Comparison of ENCODE assay signal across 9 cellular contexts in genomic region chr1:234486858-234487830, GRCh38. TPM values are rescaled to one million over a fixed set of nuclear protein-coding genes. Genes with fewer than 3 reads are reported as not detected.
DNase-seq lines count a peak whose midpoint lies in the region; ATAC-seq and TF ChIP-seq lines count a peak whose summit lies in the region.
"Had no signal": no experiment of that assay in that cellular context is flagged by ENCODE, and none has a peak within 500 bp of the region (broad histone marks: within the 10 kb centered on the region; RNA-seq: fewer than 3 reads in every experiment).

No MANE protein-coding gene starts in this region.

- peaks cover 47% of the 10 kb centered on the region for H3K4me1 Mint-ChIP-seq in T-helper 2 cell treated with Interferon-gamma antibody and Interleukin-4, amounts not matched to agents 5 μg/mL and 100 μg/mL, for 36 hours (ENCODE audit: low read depth)

- no peaks in the 10 kb centered on the region for H3K9me3 ChIP-seq in KOPT-K1 (ENCODE audit: insufficient read depth, low read length, poor library complexity, severe bottlenecking)
- no peaks in the 10 kb centered on the region for H3K9me3 ChIP-seq in esophagus squamous epithelium

- intact Hi-C loops in esophagus squamous epithelium (cut with DNase I) = no loop called here

- peaks cover 15 to 34% (median 18%) of the 10 kb centered on the region in 3 donors for H3K4me1 ChIP-seq in esophagus squamous epithelium

- peak overlapping the region; percentile 20 for H3K27ac ChIP-seq in KOPT-K1 (ENCODE audit: low read depth, low read length, poor library complexity, severe bottlenecking)
- peak overlapping the region; percentile 7 to 63 (median 34) for H3K27ac ChIP-seq in esophagus squamous epithelium

- TF ChIP-seq POLR2A in esophagus squamous epithelium (IDR thresholded peaks at IDR 0.05) = peak in 1 of 4 donors; percentile 9

- peak; percentile 46 to 75 (median 55) for TF ChIP-seq CTCF in esophagus squamous epithelium (IDR thresholded peaks at IDR 0.05)

- peak overlapping the region; percentile 91 for H3K27ac Mint-ChIP-seq in T-helper 2 cell treated with Interferon-gamma antibody and Interleukin-4, amounts not matched to agents 5 μg/mL and 100 μg/mL, for 36 hours

- no peaks in the 10 kb centered on the region for H3K36me3 ChIP-seq in KOPT-K1 (ENCODE audit: insufficient read depth, low read length)
- no peaks in the 10 kb centered on the region for H3K36me3 ChIP-seq in esophagus squamous epithelium

- DNase-seq in DMS79 (lab: John Stamatoyannopoulos, UW) = peak; percentile 5
- no peak for DNase-seq in DMS79 treated with DMSO at 0.1 percent for 48 hours (lab: John Stamatoyannopoulos, UW)
- no peak for DNase-seq in T-helper 2 cell treated with Interferon-gamma antibody and Interleukin-4, amounts not matched to agents 5 μg/mL and 100 μg/mL, for 36 hours (ENCODE audit: low spot score)
- no peak for DNase-seq in esophagus squamous epithelium (lab: John Stamatoyannopoulos, UW)
- peak in 37 of 56 donors; percentile 4 to 70 (median 28) for DNase-seq in nucleus accumbens (lab: John Stamatoyannopoulos, UW)
- DNase-seq in NCI-H1417 treated with DMSO at 0.1 percent for 48 hours (lab: John Stamatoyannopoulos, UW) = no peak

- no peaks in the 10 kb centered on the region for H3K9me3 Mint-ChIP-seq in T-helper 2 cell treated with Interferon-gamma antibody and Interleukin-4, amounts not matched to agents 5 μg/mL and 100 μg/mL, for 36 hours
- H3K9me3 Mint-ChIP-seq: CD4-positive, alpha-beta memory T cell had no signal

- H3K36me3 Mint-ChIP-seq in T-helper 2 cell treated with Interferon-gamma antibody and Interleukin-4, amounts not matched to agents 5 μg/mL and 100 μg/mL, for 36 hours (ENCODE audit: low read depth) = no peaks in the 10 kb centered on the region
- H3K36me3 Mint-ChIP-seq: CD4-positive, alpha-beta memory T cell had no signal

- peak overlapping the region; percentile 75 for H3K4me3 Mint-ChIP-seq in T-helper 2 cell treated with Interferon-gamma antibody and Interleukin-4, amounts not matched to agents 5 μg/mL and 100 μg/mL, for 36 hours

- H3K27me3 Mint-ChIP-seq in T-helper 2 cell treated with Interferon-gamma antibody and Interleukin-4, amounts not matched to agents 5 μg/mL and 100 μg/mL, for 36 hours (ENCODE audit: low read depth) = peaks cover 7% of the 10 kb centered on the region

- H3K27me3 ChIP-seq in esophagus squamous epithelium = peaks cover 0 to 9% (median 0%) of the 10 kb centered on the region in 4 donors

- ATAC-seq in GM19397 (IDR thresholded peaks at IDR 0.05; ENCODE audit: unreplicated experiment) = no peak

- WGBS in esophagus squamous epithelium, 2 donors = 29 to 34% methylated on average over 12 of the region's 12 CpGs

- H3K4me3 ChIP-seq in esophagus squamous epithelium = peak overlapping the region in 2 of 4 donors; percentile 8 to 10

RNA-seq across cellular contexts. Expression of gene TARBP1, which starts 8.2 kb away (rescaled TPM):
- 10 to 100 TPM; 13.2 to 39.2 (median 27.6) TPM for total RNA-seq in esophagus squamous epithelium

Comparison
In these comparisons a context has a peak if more than half of its experiments do, and no peak if none do; other contexts are left out.
1. DNase-seq: peak in DMS79 (single experiment) and nucleus accumbens (37 of 56); none in DMS79 treated with DMSO at 0.1 percent for 48 hours (single experiment), T-helper 2 cell treated with Interferon-gamma antibody and Interleukin-4, amounts not matched to agents 5 μg/mL and 100 μg/mL, for 36 hours (single experiment), esophagus squamous epithelium (single experiment) and NCI-H1417 treated with DMSO at 0.1 percent for 48 hours (single experiment).